In genomic region chr9:71876106-71876505, GRCh38 we compare ENCODE assay signal across 20 cellular contexts. TPM values are rescaled to one million over a fixed set of nuclear protein-coding genes. Genes with fewer than 3 reads are reported as not detected.
DNase-seq lines count a peak whose midpoint lies in the region; ATAC-seq, FAIRE-seq and TF ChIP-seq lines count a peak whose summit lies in the region.
"Had no signal": no experiment of that assay in that cellular context is flagged by ENCODE, and none has a peak within 500 bp of the region (broad histone marks: within the 10 kb centered on the region; RNA-seq: fewer than 3 reads in every experiment).

No MANE protein-coding gene starts in this region.

- H3K9me3 Mint-ChIP-seq in GM23338: peaks cover 2% of the 10 kb centered on the region; the same call in 1 of the 3 replicates

- H4K20me1 ChIP-seq in GM23338 (replicated peaks; ENCODE audit: insufficient read depth): peaks cover 65% of the 10 kb centered on the region

- no peaks in the 10 kb centered on the region; the same call in 1 of the 2 replicates for H3F3A ChIP-seq in GM23338 (replicated peaks; ENCODE audit: low read depth)

- H3K27ac ChIP-seq in GM23338 (ENCODE audit: low read depth) (peak overlapping the region; percentile 53; the same call in 1 of the 2 replicates), liver (ENCODE audit: low read depth in 1 of 2, low read length in 2 of 2) (no peak overlapping the region), WERI-Rb-1 (no peak overlapping the region)
- H3K27ac ChIP-seq: BLaER1, C4-2B, GM23248 had no signal

- no peak overlapping the region for H3K27ac Mint-ChIP-seq in GM23338
- H3K27ac Mint-ChIP-seq: B cell; CD4-positive, CD25-positive, alpha-beta regulatory T cell; CD8-positive, alpha-beta T cell had no signal

- H3K4me2 ChIP-seq in GM23338: no peak overlapping the region

- H2AFZ ChIP-seq in GM23338: no peak overlapping the region
- H2AFZ ChIP-seq: GM23248 had no signal

- ATAC-seq in GM23338 (no peak), HG03045 (IDR thresholded peaks at IDR 0.05; ENCODE audit: unreplicated experiment) (no peak)
- ATAC-seq: CD8-positive, alpha-beta T cell; GM12878; HCT116 had no signal

- DNase-seq in GM12891 (ENCODE audit: insufficient read length, low spot score) (no peak), GM23338 (ENCODE audit: low spot score) (no peak), WERI-Rb-1 (no peak), HuH-7 (ENCODE audit: low spot score) (no peak)
- DNase-seq: Caco-2; CD4-positive, CD25-positive, alpha-beta regulatory T cell; CD8-positive, alpha-beta T cell; DMS153; DND-41; GDM1; GM23248; H9 had no signal

- H3K4me3 ChIP-seq in GM23338 (no peak overlapping the region), liver (ENCODE audit: low read depth in 1 of 3, low read length in 3 of 3) (no peak overlapping the region), WERI-Rb-1 (ENCODE audit: low read depth, low read length) (no peak overlapping the region)
- H3K4me3 ChIP-seq: BLaER1, GM12878, GM23248 had no signal

- TF ChIP-seq CTCF in GM23338 (conservative IDR thresholded peaks at IDR 0.05; ENCODE audit: low read depth in 2 of 2) (no peak), liver (IDR thresholded peaks at IDR 0.05; ENCODE audit: low read depth, low read length, missing input control) (no peak), WERI-Rb-1 (IDR thresholded peaks at IDR 0.05; ENCODE audit: low read depth, low read length) (no peak)

- no peak for TF ChIP-seq RAD21 in liver (IDR thresholded peaks at IDR 0.05)

- FAIRE-seq in GM12891 (lab: Jason Lieb, UNC): peak; percentile 41
- FAIRE-seq: A204.1, GM12878 had no signal

- no peak overlapping the region for H3K4me3 Mint-ChIP-seq in GM23338
- H3K4me3 Mint-ChIP-seq: B cell; CD4-positive, CD25-positive, alpha-beta regulatory T cell; CD8-positive, alpha-beta T cell; H9 had no signal

- H3K27me3 ChIP-seq in GM23338 (ENCODE audit: insufficient read depth) (no peaks in the 10 kb centered on the region), liver (ENCODE audit: control insufficient read depth in 4 of 4, insufficient read depth in 4 of 4, low read length in 3 of 4) (no peaks in the 10 kb centered on the region), WERI-Rb-1 (ENCODE audit: insufficient read depth, low read depth, severe bottlenecking) (no peaks in the 10 kb centered on the region)
- H3K27me3 ChIP-seq: BLaER1 had no signal

- H3K9me3 ChIP-seq in liver (ENCODE audit: control insufficient read depth in 4 of 4, low read length in 3 of 4): peaks cover 0 to 6% (median under 1%) of the 10 kb centered on the region in 4 donors
- no peaks in the 10 kb centered on the region for H3K9me3 ChIP-seq in WERI-Rb-1 (ENCODE audit: severe bottlenecking)
- H3K9me3 ChIP-seq: Caco-2 had no signal

- WGBS in liver: 67% methylated on average over 2 of the region's 2 CpGs

- H3K4me1 Mint-ChIP-seq in GM23338: peaks cover 23% of the 10 kb centered on the region

- H3K9me2 ChIP-seq in GM23338 (ENCODE audit: insufficient read depth): no peaks in the 10 kb centered on the region

- H3K4me1 ChIP-seq in GM23338 (ENCODE audit: insufficient read depth) (peaks cover 28% of the 10 kb centered on the region), liver (ENCODE audit: control insufficient read depth in 4 of 4, insufficient read depth in 4 of 4, low read length in 3 of 4) (peaks cover 0 to 7% (median under 1%) of the 10 kb centered on the region in 4 donors)
- H3K4me1 ChIP-seq: Caco-2 had no signal

- H3K9ac ChIP-seq in liver (ENCODE audit: low read depth in 1 of 2, low read length in 2 of 2): no peak overlapping the region
- H3K9ac ChIP-seq: BLaER1, GM23248 had no signal

- H3K79me2 ChIP-seq in GM23338 (replicated peaks; ENCODE audit: insufficient read depth): peaks cover 100% of the 10 kb centered on the region

- H3K27me3 Mint-ChIP-seq in GM23338 (ENCODE audit: insufficient read depth, low read depth, poor library complexity): no peaks in the 10 kb centered on the region
- H3K27me3 Mint-ChIP-seq: B cell; CD4-positive, CD25-positive, alpha-beta regulatory T cell had no signal

- no peak for TF ChIP-seq POLR2A in GM12891 (IDR thresholded peaks at IDR 0.05; ENCODE audit: low read depth, low read length)

- H3K36me3 Mint-ChIP-seq in GM23338 (ENCODE audit: low read depth): peaks cover 20% of the 10 kb centered on the region

- H3K36me3 ChIP-seq in GM23338 (ENCODE audit: insufficient read depth) (peaks cover 5% of the 10 kb centered on the region; the same call in 1 of the 2 replicates), liver (ENCODE audit: control insufficient read depth in 4 of 4, insufficient read depth in 3 of 4, low read depth in 1 of 4, low read length in 3 of 4) (no peaks in the 10 kb centered on the region), WERI-Rb-1 (peaks cover 23% of the 10 kb centered on the region)

TF ChIP-seq in GM12891, 5 proteins besides CTCF, POLR2A, EP300 and RAD21:
- TF ChIP-seq SPI1 (IDR thresholded peaks at IDR 0.05; ENCODE audit: low read depth, low read length): no peak
- no peak for TF ChIP-seq TAF1 (IDR thresholded peaks at IDR 0.05; ENCODE audit: low read depth, low read length)
- TF ChIP-seq PAX5 (IDR thresholded peaks at IDR 0.05; ENCODE audit: insufficient read depth, low read length, severe bottlenecking): no peak
- TF ChIP-seq POLR2AphosphoS5 (IDR thresholded peaks at IDR 0.05; ENCODE audit: low read depth, low read length): no peak
- TF ChIP-seq POU2F2 (IDR thresholded peaks at IDR 0.05; ENCODE audit: low read depth, low read length): no peak

TF ChIP-seq in GM23338, 12 proteins besides CTCF, POLR2A, EP300 and RAD21 (continues in another document):
- no peak for TF ChIP-seq ZNF114 (CRISPR knock-in tag; IDR thresholded peaks at IDR 0.05)
- TF ChIP-seq REST (IDR thresholded peaks at IDR 0.05; ENCODE audit: unreplicated experiment): no peak
- no peak for TF ChIP-seq NANOG (IDR thresholded peaks at IDR 0.05; ENCODE audit: borderline replicate concordance)
- TF ChIP-seq CREB1 (CRISPR knock-in tag; IDR thresholded peaks at IDR 0.05; ENCODE audit: low read depth): no peak

TF ChIP-seq in liver, 16 proteins besides CTCF, POLR2A, EP300 and RAD21:
- TF ChIP-seq NR2F2 (IDR thresholded peaks at IDR 0.05): no peak
- peak; percentile 41 for TF ChIP-seq FOXA2 (IDR thresholded peaks at IDR 0.05)
- TF ChIP-seq SP1 (IDR thresholded peaks at IDR 0.05): no peak

RNA-seq across cellular contexts. Expression of gene ABHD17B, which starts 34.9 kb away (rescaled TPM):
- polyA plus RNA-seq in GM12891 (2012; ENCODE audit: low read depth, missing spikeins): 7.0 TPM
- total RNA-seq in GM23338 (2014; rRNA removed; shearing (Covaris generic)): 99.3 and 112 TPM in 2 replicates
- polyA plus RNA-seq in GM23338 (2016; fragmentation: Nextera tagmentation; extraction: Ambion mirVana) (27.9 and 32.2 TPM in 2 replicates), liver (1 to 10 TPM; 5.2 to 7.4 TPM)
- 10 to 100 TPM; 12.9 to 17.7 TPM for total RNA-seq in liver

RNA-seq across cellular contexts. Expression of gene C9orf85, which starts 35.3 kb away (rescaled TPM):
- polyA plus RNA-seq in GM12891 (2012; ENCODE audit: low read depth, missing spikeins): 8.4 TPM
- 10.3 and 18.5 TPM in 2 replicates for total RNA-seq in GM23338 (2014; rRNA removed; shearing (Covaris generic))
- 20.8 and 21.5 TPM in 2 replicates for polyA plus RNA-seq in GM23338 (2016; fragmentation: Nextera tagmentation; extraction: Ambion mirVana)
- 1 to 10 TPM; 3.9 to 6.6 TPM for total RNA-seq in liver
- polyA plus RNA-seq in liver: 1 to 10 TPM; 3.6 to 3.8 TPM
